8 cellular contexts compared by ENCODE assay signal in the genomic region with DNA sequence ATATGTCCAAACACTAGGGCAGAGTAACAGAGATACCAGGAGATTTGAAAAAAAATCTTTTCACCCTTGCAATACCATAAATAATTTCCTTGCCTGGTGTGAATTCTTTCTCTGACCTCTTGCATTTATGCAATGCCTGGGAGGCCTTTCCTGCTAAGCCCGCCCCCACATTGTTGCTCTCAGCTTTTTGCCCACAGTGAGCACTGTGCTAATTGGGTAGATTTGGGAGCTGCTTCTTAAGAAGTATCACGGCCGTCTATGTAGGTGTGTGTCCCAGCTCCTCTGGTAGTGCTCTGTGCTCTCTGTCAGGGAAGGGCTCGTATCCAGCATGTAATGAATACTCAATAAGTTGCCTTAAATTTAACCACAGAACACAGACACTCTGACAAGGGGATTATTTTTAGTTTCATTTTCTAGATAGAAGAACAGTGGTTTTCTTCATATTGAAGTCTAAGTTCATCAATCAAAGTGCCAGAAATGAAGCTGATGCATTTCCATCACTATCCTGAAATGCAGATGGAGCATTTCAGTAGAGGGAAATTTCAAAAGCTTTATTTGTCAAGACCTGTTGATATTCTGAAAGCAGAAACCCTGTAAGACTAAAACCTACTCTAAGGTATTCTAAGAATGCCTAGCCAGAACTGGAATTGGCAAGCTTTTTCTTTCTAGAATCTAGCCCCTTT. TPM values are rescaled to one million over a fixed set of nuclear protein-coding genes. Genes with fewer than 3 reads are reported as not detected.
DNase-seq lines count a peak whose midpoint lies in the region; ATAC-seq and TF ChIP-seq lines count a peak whose summit lies in the region.

No MANE protein-coding gene starts in this region.

- H3K27ac ChIP-seq in DOHH2 (ENCODE audit: low read depth, low read length), result no peak overlapping the region
- no peak overlapping the region for H3K27ac ChIP-seq in iPS-20b (ENCODE audit: low read length)
- H3K27ac ChIP-seq in thoracic aorta, result no peak overlapping the region

- H3K4me2 ChIP-seq in DOHH2 (ENCODE audit: low read length), result peak overlapping the region; percentile 10

- H3K4me1 ChIP-seq in DOHH2 (ENCODE audit: control insufficient read depth, low read length) (peaks cover 59% of the 10 kb centered on the region), iPS-20b (ENCODE audit: insufficient read depth, low read length) (peaks cover 35% of the 10 kb centered on the region), thoracic aorta (ENCODE audit: control insufficient read depth in 1 of 2, low read depth in 2 of 2) (peaks cover 8 to 17% of the 10 kb centered on the region in 2 donors)

- H4K20me1 ChIP-seq in DOHH2 (ENCODE audit: control insufficient read depth, insufficient read depth, low read depth, low read length), result no peaks in the 10 kb centered on the region

- H3K36me3 ChIP-seq in DOHH2 (ENCODE audit: control insufficient read depth, low read length), result peaks cover 4% of the 10 kb centered on the region; the same call in 1 of the 2 replicates
- no peaks in the 10 kb centered on the region for H3K36me3 ChIP-seq in iPS-20b (ENCODE audit: insufficient read depth, low read depth, low read length)
- no peaks in the 10 kb centered on the region for H3K36me3 ChIP-seq in thoracic aorta

- H3K9me3 ChIP-seq in DOHH2 (ENCODE audit: control insufficient read depth, insufficient read depth, low read length) (no peaks in the 10 kb centered on the region), iPS-20b (ENCODE audit: insufficient read depth, low read depth, low read length) (no peaks in the 10 kb centered on the region), thoracic aorta (no peaks in the 10 kb centered on the region)

- peak overlapping the region; percentile 88 for H3K27ac Mint-ChIP-seq in activated T-helper 17 cell treated with anti-CD3 and anti-CD28 coated beads, Interleukin-2, amount 50 U/mL, for 72 hours

- no peaks in the 10 kb centered on the region for H3K27me3 Mint-ChIP-seq in activated T-helper 17 cell treated with anti-CD3 and anti-CD28 coated beads, Interleukin-2, amount 50 U/mL, for 72 hours

- no peaks in the 10 kb centered on the region for H3K9me2 ChIP-seq in DOHH2 (replicated peaks; ENCODE audit: control insufficient read depth, low read length)

- H3K4me3 Mint-ChIP-seq in activated T-helper 17 cell treated with anti-CD3 and anti-CD28 coated beads, Interleukin-2, amount 50 U/mL, for 72 hours, result peak overlapping the region; percentile 90

- no peaks in the 10 kb centered on the region for H3F3A ChIP-seq in DOHH2 (ENCODE audit: control insufficient read depth, insufficient read depth)

- DNase-seq in thoracic aorta (ENCODE audit: low spot score), result no peak
- no peak for DNase-seq in NCI-H774 (lab: John Stamatoyannopoulos, UW)
- no peak for DNase-seq in effector CD4-positive, alpha-beta T cell

- H3K4me1 Mint-ChIP-seq in activated T-helper 17 cell treated with anti-CD3 and anti-CD28 coated beads, Interleukin-2, amount 50 U/mL, for 72 hours, result peaks cover 51% of the 10 kb centered on the region

- peaks cover 51% of the 10 kb centered on the region for H3K36me3 Mint-ChIP-seq in activated T-helper 17 cell treated with anti-CD3 and anti-CD28 coated beads, Interleukin-2, amount 50 U/mL, for 72 hours (ENCODE audit: low read depth)

- H3K4me3 ChIP-seq in DOHH2 (ENCODE audit: low read length) (no peak overlapping the region; the same call in 1 of the 2 replicates), iPS-20b (ENCODE audit: low read length) (peak overlapping the region; percentile 35; the same call in 1 of the 2 replicates), thoracic aorta (peak overlapping the region; percentile 46)

- TF ChIP-seq CTCF in DOHH2 (IDR thresholded peaks at IDR 0.05; ENCODE audit: low read depth, low read length, poor library complexity, severe bottlenecking), result no peak
- TF ChIP-seq CTCF in thoracic aorta (IDR thresholded peaks at IDR 0.05), result no peak

- peak; percentile 38 for ATAC-seq in GM19452 (IDR thresholded peaks at IDR 0.05; ENCODE audit: unreplicated experiment)
- ATAC-seq in HG03460 (IDR thresholded peaks at IDR 0.05; ENCODE audit: unreplicated experiment), result peak; percentile 27
- peak; percentile 10 for ATAC-seq in activated T-helper 17 cell treated with anti-CD3 and anti-CD28 coated beads, Interleukin-2, amount 50 U/mL, for 72 hours (replicated peaks)
- ATAC-seq in thoracic aorta (ENCODE audit: insufficient number of reproducible peaks, low FRiP score, low read depth), result no peak

- peaks cover 30% of the 10 kb centered on the region for H3K79me2 ChIP-seq in DOHH2 (ENCODE audit: control insufficient read depth, low read length)

- peak overlapping the region; percentile 28; the same call in 1 of the 2 replicates for H3K9ac ChIP-seq in iPS-20b (ENCODE audit: low read depth, low read length)

- no peaks in the 10 kb centered on the region for H3K27me3 ChIP-seq in DOHH2 (ENCODE audit: control insufficient read depth, low read length)
- no peaks in the 10 kb centered on the region for H3K27me3 ChIP-seq in iPS-20b (ENCODE audit: insufficient read depth, low read length)
- no peaks in the 10 kb centered on the region for H3K27me3 ChIP-seq in thoracic aorta (replicated peaks; ENCODE audit: insufficient read depth)

- H3K9me3 Mint-ChIP-seq in activated T-helper 17 cell treated with anti-CD3 and anti-CD28 coated beads, Interleukin-2, amount 50 U/mL, for 72 hours, result peaks cover 8% of the 10 kb centered on the region

RNA-seq across cellular contexts. Expression of a gene that starts 54.5 kb away (rescaled TPM):
- total RNA-seq in activated T-helper 17 cell treated with anti-CD3 and anti-CD28 coated beads, Interleukin-2, amount 50 U/mL, for 72 hours, result 10 to 100 TPM; 32.3 to 46.2 TPM
- total RNA-seq in thoracic aorta, result 10 to 100 TPM; 13.3 to 22.7 TPM
